Comparison of ENCODE assay signal across 22 cellular contexts in genomic region chr5:58972301-58972700, GRCh38.
DNase-seq lines count a peak whose midpoint lies in the region; ATAC-seq and TF ChIP-seq lines count a peak whose summit lies in the region.
"Had no signal": no experiment of that assay in that cellular context is flagged by ENCODE, and none has a peak within 500 bp of the region (broad histone marks: within the 10 kb centered on the region; RNA-seq: fewer than 3 reads in every experiment).

No MANE protein-coding gene starts in this region.

- H3K4me1 Mint-ChIP-seq in T-helper 17 cell = peaks cover 10% of the 10 kb centered on the region
- H3K4me1 Mint-ChIP-seq: activated CD8-positive, alpha-beta memory T cell treated with anti-CD3 and anti-CD28 coated beads, Interleukin-2, amount 10 ng/mL, durations not matched to agents 7 days and 5 days; neural progenitor cell had no signal

- peak overlapping the region; percentile 72 for H3K27ac Mint-ChIP-seq in T-helper 17 cell
- H3K27ac Mint-ChIP-seq: activated CD8-positive, alpha-beta memory T cell treated with anti-CD3 and anti-CD28 coated beads, Interleukin-2, amount 10 ng/mL, durations not matched to agents 7 days and 5 days; IgD-negative memory B cell; neural progenitor cell had no signal

- H3K27me3 ChIP-seq in right cardiac atrium (ENCODE audit: control insufficient read depth, insufficient read depth) = no peaks in the 10 kb centered on the region
- H3K27me3 ChIP-seq: adrenal gland, neural progenitor cell had no signal

- no peak for DNase-seq in right cardiac atrium
- DNase-seq in cardiac septum (ENCODE audit: low spot score) = no peak
- DNase-seq in T-helper 17 cell = no peak
- peak; percentile 13 for DNase-seq in fibroblast of the aortic adventitia (ENCODE audit: low read depth)
- no peak for DNase-seq in DMS114 treated with DMSO at 0.1 percent for 48 hours (lab: John Stamatoyannopoulos, UW; ENCODE audit: unreplicated experiment)
- no peak for DNase-seq in DMS 273 treated with DMSO at 0.1 percent for 48 hours (lab: John Stamatoyannopoulos, UW)
- DNase-seq: activated CD4-positive, alpha-beta T cell treated with anti-CD3 and anti-CD28 coated beads for 4 hours; activated CD8-positive, alpha-beta memory T cell treated with anti-CD3 and anti-CD28 coated beads, Interleukin-2, amount 10 ng/mL, durations not matched to agents 7 days and 5 days; activated effector memory CD4-positive, alpha-beta T cell treated with Interleukin-2 at 50 U/mL for 16 hours; adrenal gland; central memory CD4-positive, alpha-beta T cell; NCI-H2029; NCI-H446 treated with DMSO at 0.1 percent for 48 hours; psoas muscle; stimulated activated CD4-positive, alpha-beta T cell treated with anti-CD3 and anti-CD28 coated beads, Interleukin-12 subunit alpha, Interleukin-12 subunit beta, amount 100 ng/mL, for 4 hours; substantia nigra had no signal

- H3K9me3 ChIP-seq in right cardiac atrium (ENCODE audit: control insufficient read depth, low read length) = no peaks in the 10 kb centered on the region
- H3K9me3 ChIP-seq in T-helper 17 cell (ENCODE audit: control insufficient read depth, low read length, poor library complexity, severe bottlenecking) = no peaks in the 10 kb centered on the region
- H3K9me3 ChIP-seq: adrenal gland, psoas muscle had no signal

- H3K27me3 Mint-ChIP-seq in T-helper 17 cell = no peaks in the 10 kb centered on the region
- H3K27me3 Mint-ChIP-seq: activated CD8-positive, alpha-beta memory T cell treated with anti-CD3 and anti-CD28 coated beads, Interleukin-2, amount 10 ng/mL, durations not matched to agents 7 days and 5 days; IgD-negative memory B cell had no signal

- H3K4me3 ChIP-seq in right cardiac atrium (ENCODE audit: low read length) = no peak overlapping the region
- H3K4me3 ChIP-seq in fibroblast of the aortic adventitia (ENCODE audit: low read depth, low read length) = no peak overlapping the region
- H3K4me3 ChIP-seq: adrenal gland, neural progenitor cell, psoas muscle had no signal

- 23% methylated on average over 1 of the region's 1 CpG for WGBS in right cardiac atrium

- no peaks in the 10 kb centered on the region for H3K4me1 ChIP-seq in right cardiac atrium (ENCODE audit: control insufficient read depth, insufficient read depth, low read length)
- H3K4me1 ChIP-seq: adrenal gland, neural progenitor cell had no signal

- TF ChIP-seq CTCF in fibroblast of the aortic adventitia (IDR thresholded peaks at IDR 0.05; ENCODE audit: insufficient read depth, low read length) = no peak

- no peak overlapping the region for H3K4me3 Mint-ChIP-seq in T-helper 17 cell
- H3K4me3 Mint-ChIP-seq: activated CD8-positive, alpha-beta memory T cell treated with anti-CD3 and anti-CD28 coated beads, Interleukin-2, amount 10 ng/mL, durations not matched to agents 7 days and 5 days; IgD-negative memory B cell; neural progenitor cell had no signal

- ATAC-seq in right cardiac atrium (peak; percentile 30 to 55), T-helper 17 cell (no peak), HG03025 (IDR thresholded peaks at IDR 0.05; ENCODE audit: low FRiP score, unreplicated experiment) (no peak), GM18861 (IDR thresholded peaks at IDR 0.05; ENCODE audit: unreplicated experiment) (no peak)
- ATAC-seq: activated CD8-positive, alpha-beta memory T cell treated with anti-CD3 and anti-CD28 coated beads, Interleukin-2, amount 10 ng/mL, durations not matched to agents 7 days and 5 days; left lobe of liver; psoas muscle had no signal

- H3K27ac ChIP-seq in right cardiac atrium (ENCODE audit: low read length) = no peak overlapping the region
- H3K27ac ChIP-seq: adrenal gland, epithelial cell of prostate, neural progenitor cell, psoas muscle had no signal

- intact Hi-C loops in right cardiac atrium (cut with DNase I) (no loop called here), cardiac septum (cut with DNase I) (no loop called here)

- peaks cover 6% of the 10 kb centered on the region for H3K36me3 Mint-ChIP-seq in T-helper 17 cell (ENCODE audit: low read depth)

Comparison
In these comparisons a context has a peak if more than half of its experiments do, and no peak if none do; other contexts are left out.
1. ATAC-seq: peak in right cardiac atrium (2 of 2); none in T-helper 17 cell (single experiment), HG03025 (single experiment) and GM18861 (single experiment).